In the genomic region with DNA sequence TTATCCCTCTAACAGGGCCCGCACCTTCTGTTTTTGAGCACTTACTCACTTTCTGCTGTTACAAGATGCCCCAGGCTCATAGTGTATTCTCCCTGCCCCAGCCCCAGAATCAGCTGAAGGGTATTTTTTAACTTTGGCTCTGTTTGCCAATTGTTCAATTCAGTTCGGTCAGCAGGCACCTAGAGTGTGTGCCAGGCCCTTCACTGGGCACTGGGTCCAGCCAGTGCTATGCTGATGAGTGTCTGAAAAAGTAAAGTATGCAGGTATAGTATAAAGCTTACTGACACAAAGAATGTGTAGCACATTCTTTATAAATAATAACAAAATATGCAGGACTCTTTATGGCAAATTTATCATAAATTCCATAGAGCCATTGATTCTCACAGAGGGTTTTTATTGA, we compare ENCODE assay signal across 18 cellular contexts. TPM values are rescaled to one million over a fixed set of nuclear protein-coding genes. Genes with fewer than 3 reads are reported as not detected.
DNase-seq lines count a peak whose midpoint lies in the region; ATAC-seq and TF ChIP-seq lines count a peak whose summit lies in the region.
"Had no signal": no experiment of that assay in that cellular context is flagged by ENCODE, and none has a peak within 500 bp of the region (broad histone marks: within the 10 kb centered on the region; RNA-seq: fewer than 3 reads in every experiment).

No MANE protein-coding gene starts in this region.

- H3K9me3 ChIP-seq in endodermal cell (ENCODE audit: control insufficient read depth, low read length) = no peaks in the 10 kb centered on the region
- H3K9me3 ChIP-seq: SJCRH30 had no signal

- no peaks in the 10 kb centered on the region for H3K36me3 Mint-ChIP-seq in endodermal cell (ENCODE audit: low read depth)
- H3K36me3 Mint-ChIP-seq: CD8-positive, alpha-beta T cell had no signal

- in situ Hi-C loops in G401 (cut with HindIII; ENCODE audit: low sequenced_read_pairs) = no loop called here

- H3K27me3 Mint-ChIP-seq in endodermal cell (ENCODE audit: insufficient read depth) = peaks cover 6% of the 10 kb centered on the region

- H3K4me3 ChIP-seq in endodermal cell (ENCODE audit: low read length) (no peak overlapping the region), rectal smooth muscle tissue (ENCODE audit: low read length) (no peak overlapping the region)
- H3K4me3 ChIP-seq: BLaER1 treated with 17β-estradiol and CSF1 and Interleukin-3, amounts not matched to agents 10 nM and 100 nM; PC-9; SJCRH30 had no signal

- no peak for TF ChIP-seq CTCF in endodermal cell (conservative IDR thresholded peaks at IDR 0.05)

- no peaks in the 10 kb centered on the region for H3K27me3 ChIP-seq in endodermal cell (ENCODE audit: control insufficient read depth, insufficient read depth, low read length, poor library complexity, severe bottlenecking)
- H3K27me3 ChIP-seq in rectal smooth muscle tissue (ENCODE audit: control insufficient read depth, insufficient read depth, low read length) = no peaks in the 10 kb centered on the region
- H3K27me3 ChIP-seq: BLaER1 treated with 17β-estradiol and CSF1 and Interleukin-3, amounts not matched to agents 10 nM and 100 nM; SJCRH30 had no signal

- no peaks in the 10 kb centered on the region for H3K36me3 ChIP-seq in endodermal cell (ENCODE audit: control insufficient read depth, insufficient read depth, low read length)
- no peaks in the 10 kb centered on the region for H3K36me3 ChIP-seq in rectal smooth muscle tissue (ENCODE audit: control insufficient read depth, insufficient read depth, low read length)
- H3K36me3 ChIP-seq: BLaER1 treated with 17β-estradiol and CSF1 and Interleukin-3, amounts not matched to agents 10 nM and 100 nM; SJCRH30 had no signal

- DNase-seq in G401 (ENCODE audit: low spot score) (peak; percentile 47), endodermal cell (peak; percentile 38), left ventricle myocardium superior (peak; percentile 34), iPS-NIHi11 (ENCODE audit: low spot score) (no peak), HuH-7.5 (ENCODE audit: low spot score) (no peak), AG08395 (ENCODE audit: low spot score) (no peak)
- DNase-seq: CD8-positive, alpha-beta T cell; DMS53; KBM-7; NCI-H1417 treated with DMSO at 0.1 percent for 48 hours; NCI-H187 treated with DMSO at 0.1 percent for 48 hours; NCI-H2227 treated with DMSO at 0.1 percent for 48 hours; NCI-H524 treated with DMSO at 0.1 percent for 48 hours; PC-9; SJCRH30 had no signal

- no peak overlapping the region for H3K9ac ChIP-seq in endodermal cell (ENCODE audit: extremely low read depth, low read length, poor library complexity, severe bottlenecking)
- no peak overlapping the region for H3K9ac ChIP-seq in rectal smooth muscle tissue (ENCODE audit: low read length)
- H3K9ac ChIP-seq: BLaER1 treated with 17β-estradiol and CSF1 and Interleukin-3, amounts not matched to agents 10 nM and 100 nM had no signal

- H3K4me1 ChIP-seq in endodermal cell (ENCODE audit: control insufficient read depth, insufficient read depth, low read length) (no peaks in the 10 kb centered on the region), rectal smooth muscle tissue (ENCODE audit: control insufficient read depth, insufficient read depth, low read length) (peaks cover 15% of the 10 kb centered on the region)

- ATAC-seq in left ventricle myocardium superior (peak; percentile 68), HG02759 (IDR thresholded peaks at IDR 0.05; ENCODE audit: unreplicated experiment) (no peak)
- ATAC-seq: CD8-positive, alpha-beta T cell had no signal

- no peak overlapping the region for H3K4me3 Mint-ChIP-seq in endodermal cell
- H3K4me3 Mint-ChIP-seq: CD8-positive, alpha-beta T cell had no signal

- H3K9me3 Mint-ChIP-seq in endodermal cell = no peaks in the 10 kb centered on the region
- H3K9me3 Mint-ChIP-seq: CD8-positive, alpha-beta T cell had no signal

- H3K27ac Mint-ChIP-seq in endodermal cell = no peak overlapping the region
- H3K27ac Mint-ChIP-seq: CD8-positive, alpha-beta T cell had no signal

- WGBS in endodermal cell (ENCODE audit: insufficient coverage in 1 of 2, insufficient read length in 1 of 2), 2 experiments = 83 to 84% methylated on average over 2 of the region's 2 CpGs

- H3K27ac ChIP-seq in endodermal cell (ENCODE audit: low read depth, low read length) (no peak overlapping the region), rectal smooth muscle tissue (ENCODE audit: low read depth, low read length) (peak overlapping the region; percentile 86)
- H3K27ac ChIP-seq: BLaER1 treated with 17β-estradiol and CSF1 and Interleukin-3, amounts not matched to agents 10 nM and 100 nM; PC-9; SJCRH30 had no signal

- intact Hi-C loops in left ventricle myocardium superior (cut with micrococcal nuclease) = no loop called here

- H3K4me1 Mint-ChIP-seq in endodermal cell = peaks cover 10% of the 10 kb centered on the region

RNA-seq across cellular contexts. Expression of a gene that starts 35.0 kb away (rescaled TPM):
- total RNA-seq in G401 (2014; rRNA removed; shearing (Covaris generic)) = 13.7 and 24.0 TPM in 2 replicates
- 1 to 10 TPM; 2.9 to 3.6 TPM for total RNA-seq in endodermal cell
- polyA plus RNA-seq in endodermal cell (2013, experiment 1 of 2) = 1.7 TPM
- 2.1 TPM for polyA plus RNA-seq in endodermal cell (2013, experiment 2 of 2)
- total RNA-seq in left ventricle myocardium superior = not detected
- total RNA-seq: CD8-positive, alpha-beta T cell had no signal

Comparison
In these comparisons a context has a peak if more than half of its experiments do, and no peak if none do; other contexts are left out.
1. DNase-seq: peak in G401 (single experiment), endodermal cell (single experiment) and left ventricle myocardium superior (single experiment); none in iPS-NIHi11 (single experiment), HuH-7.5 (single experiment) and AG08395 (single experiment).